In the genomic region with DNA sequence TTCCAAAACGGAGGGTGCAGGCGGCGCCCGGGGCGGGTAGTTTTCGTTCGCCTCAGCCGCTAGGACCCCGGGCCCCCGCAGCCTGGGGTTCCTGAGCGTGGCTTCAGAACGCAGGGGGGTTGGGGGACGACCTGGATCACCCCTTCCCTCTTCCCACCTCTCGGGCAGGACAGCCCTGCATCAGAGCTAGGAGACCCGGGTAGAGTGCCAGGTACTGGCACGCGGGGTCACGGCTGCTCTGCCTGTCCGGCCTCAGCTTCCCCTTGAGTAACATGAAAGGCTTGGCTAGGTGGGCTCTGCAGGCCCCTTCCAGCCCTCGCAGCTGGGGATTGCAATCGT, we compare ENCODE assay signal across 8 cellular contexts. TPM values are rescaled to one million over a fixed set of nuclear protein-coding genes. Genes with fewer than 3 reads are reported as not detected.
A peak's percentile ranks its signal among the peaks of the same experiment; 100 is the strongest.
DNase-seq lines count a peak whose midpoint lies in the region; ATAC-seq, FAIRE-seq and TF ChIP-seq lines count a peak whose summit lies in the region.

No MANE protein-coding gene starts in this region.

- no peak for FAIRE-seq in HTR-8/SVneo (lab: Jason Lieb, UNC)

- H3K4me3 ChIP-seq in GM08714 (ENCODE audit: low read length) (peak overlapping the region; percentile 82), esophagus muscularis mucosa (peak overlapping the region; percentile 81 to 97 (median 89)), trophoblast cell (ENCODE audit: low read depth, low read length) (peak overlapping the region; percentile 99)

- H3K9me3 ChIP-seq in esophagus muscularis mucosa (no peaks in the 10 kb centered on the region), trophoblast cell (ENCODE audit: insufficient read depth, low read depth, low read length) (no peaks in the 10 kb centered on the region)

- peaks cover 9% of the 10 kb centered on the region for H3K79me2 ChIP-seq in trophoblast cell (ENCODE audit: control insufficient read depth, insufficient read depth, low read length, poor library complexity)

- TF ChIP-seq POLR2A in esophagus muscularis mucosa (IDR thresholded peaks at IDR 0.05; ENCODE audit: low read depth), result no peak

- POLR2A ChIA-PET in RWPE1 (lab: Yijun Ruan, JAX; ENCODE audit: low non-redundant PET), result interaction anchor here (0.7 kb wide), 1 partner anchor 25 kb away, joined by 4 read pairs; no protein-coding TSS in a partner anchor

- no peak overlapping the region for H3K23ac ChIP-seq in trophoblast cell (ENCODE audit: low read length)

- peak overlapping the region; percentile 61 for H4K12ac ChIP-seq in trophoblast cell (ENCODE audit: low read depth, low read length)

- H4K91ac ChIP-seq in trophoblast cell (ENCODE audit: low read depth, low read length), result peak overlapping the region; percentile 45

- peak overlapping the region; percentile 33 for H3K4ac ChIP-seq in trophoblast cell (ENCODE audit: low read depth, low read length)

- H3K4me1 ChIP-seq in esophagus muscularis mucosa, result peaks cover 14 to 34% (median 27%) of the 10 kb centered on the region in 4 donors
- peaks cover 7 to 14% of the 10 kb centered on the region in 2 experiments for H3K4me1 ChIP-seq in trophoblast cell (ENCODE audit: control insufficient read depth in 1 of 2, insufficient read depth in 2 of 2, low read length in 2 of 2)

- peaks cover 0 to 7% (median 4%) of the 10 kb centered on the region in 4 donors for H3K36me3 ChIP-seq in esophagus muscularis mucosa
- no peaks in the 10 kb centered on the region for H3K36me3 ChIP-seq in trophoblast cell (ENCODE audit: control insufficient read depth in 1 of 2, insufficient read depth in 2 of 2, low read length in 2 of 2)

- intact Hi-C loops in esophagus muscularis mucosa (cut with DNase I), result loop anchor here (2.0 kb wide), 1 partner anchor 45 kb away; no protein-coding TSS in a partner anchor

- no peak overlapping the region for H2BK5ac ChIP-seq in trophoblast cell (ENCODE audit: low read depth, low read length, poor library complexity)

- peak overlapping the region; percentile 99 for H3K4me2 ChIP-seq in trophoblast cell (ENCODE audit: low read length)

- H2AFZ ChIP-seq in trophoblast cell (ENCODE audit: insufficient read depth, low read length, poor library complexity), result peak overlapping the region; percentile 87

- H3K27ac ChIP-seq in RWPE1 (peak overlapping the region; percentile 83), esophagus muscularis mucosa (replicated peaks in 1 of 4) (peak overlapping the region; percentile 80 to 84 (median 82)), trophoblast cell (ENCODE audit: low read depth, low read length) (no peak overlapping the region)

- WGBS in esophagus muscularis mucosa, result 51% methylated on average over 3 of the region's 21 CpGs
- no CpG with 5 or more reads among the region's 21 CpGs for WGBS in trophoblast cell (ENCODE audit: extremely low coverage, insufficient coverage, insufficient read length)

- no peak overlapping the region for H2BK12ac ChIP-seq in trophoblast cell (ENCODE audit: low read length)

- H3K79me1 ChIP-seq in trophoblast cell (ENCODE audit: low read length), result peaks cover 7% of the 10 kb centered on the region

- H4K8ac ChIP-seq in trophoblast cell (ENCODE audit: low read depth, low read length), result peak overlapping the region; percentile 83

- peak overlapping the region; percentile 77 for H3K14ac ChIP-seq in trophoblast cell (ENCODE audit: low read length)

- peak overlapping the region; percentile 81 for H3K9ac ChIP-seq in trophoblast cell (ENCODE audit: low read length)

- H3K27me3 ChIP-seq in esophagus muscularis mucosa (no peaks in the 10 kb centered on the region), trophoblast cell (ENCODE audit: insufficient read depth, low read length) (no peaks in the 10 kb centered on the region)

- H2BK120ac ChIP-seq in trophoblast cell (ENCODE audit: insufficient read depth, low read length, poor library complexity), result no peak overlapping the region

- TF ChIP-seq CTCF in RWPE1 (conservative IDR thresholded peaks at IDR 0.05; ENCODE audit: low read depth) (no peak), esophagus muscularis mucosa (IDR thresholded peaks at IDR 0.05) (no peak)

- no peak for ATAC-seq in GM21526 (IDR thresholded peaks at IDR 0.05; ENCODE audit: low FRiP score, unreplicated experiment)

- no peak overlapping the region for H2AK5ac ChIP-seq in trophoblast cell (ENCODE audit: low read length)

- peak overlapping the region; percentile 41 for H3K18ac ChIP-seq in trophoblast cell (ENCODE audit: low read length)

- no peak for TF ChIP-seq EP300 in esophagus muscularis mucosa (IDR thresholded peaks at IDR 0.05)

- DNase-seq in RWPE1 (ENCODE audit: low spot score) (no peak), esophagus muscularis mucosa (ENCODE audit: extremely low spot score) (no peak), trophoblast cell (no peak), T-helper 9 cell (no peak), NCI-H526 treated with DMSO at 0.1 percent for 48 hours (lab: John Stamatoyannopoulos, UW) (no peak), HTR-8/SVneo (ENCODE audit: insufficient read length, low spot score) (no peak)

- CTCF ChIA-PET in RWPE1 (lab: Yijun Ruan, JAX), result interaction anchor here (0.7 to 1.4 kb wide), 3 partner anchors 11 to 75 kb away, joined by 3 to 5 read pairs (median 3); no protein-coding TSS in a partner anchor

RNA-seq across cellular contexts. Expression of a gene that starts 0.5 kb away (rescaled TPM):
- total RNA-seq in esophagus muscularis mucosa, result 10 to 100 TPM in 1 of 4 donors, 1 to 10 TPM in 3; 5.0 to 13.4 (median 5.2) TPM
- polyA plus RNA-seq in trophoblast cell (2013), result 3.7 and 4.2 TPM in 2 replicates

RNA-seq across cellular contexts. Expression of a gene that starts 0.7 kb away (rescaled TPM):
- 10 to 100 TPM; 42.7 to 84.2 (median 69.8) TPM for total RNA-seq in esophagus muscularis mucosa
- 20.4 and 22.4 TPM in 2 replicates for polyA plus RNA-seq in trophoblast cell (2013)

RNA-seq across cellular contexts. Expression of a gene that starts 42.3 kb away (rescaled TPM):
- 10 to 100 TPM; 25.0 to 35.1 (median 27.6) TPM for total RNA-seq in esophagus muscularis mucosa
- polyA plus RNA-seq in trophoblast cell (2013), result 26.8 and 28.3 TPM in 2 replicates
